ENCODE assay signal across 8 cellular contexts in the genomic region with DNA sequence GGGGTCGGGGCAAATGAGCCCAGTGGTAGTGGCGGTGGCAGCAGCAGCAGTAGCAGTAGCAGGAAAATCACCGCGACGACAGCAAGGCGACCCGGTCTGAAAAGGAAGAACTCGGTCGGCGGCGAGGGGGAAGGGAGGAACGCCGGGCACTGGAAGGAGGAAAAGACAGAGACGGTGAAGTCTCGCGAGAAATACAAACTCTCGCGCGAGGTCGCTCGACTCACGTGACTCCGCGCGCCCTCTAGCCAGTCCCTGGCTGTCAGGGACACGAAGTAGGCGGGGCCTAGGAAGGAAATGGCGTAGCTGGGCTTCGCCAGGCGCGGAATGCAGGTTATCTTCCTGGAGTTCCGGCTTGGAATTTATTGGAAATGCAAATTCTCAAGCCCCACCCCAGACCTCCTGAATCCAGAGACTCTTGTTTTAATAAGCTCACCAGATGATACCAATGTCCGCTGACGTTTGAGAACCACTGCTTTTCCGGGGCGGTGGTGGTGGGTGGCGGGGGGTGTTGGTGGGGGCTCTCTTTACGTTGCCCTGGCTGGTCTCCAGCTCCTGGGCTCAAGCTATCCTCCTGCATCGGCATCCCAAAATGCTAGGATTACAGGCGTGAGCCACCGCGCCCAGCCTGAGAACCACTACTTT. TPM values are rescaled to one million over a fixed set of nuclear protein-coding genes. Genes with fewer than 3 reads are reported as not detected.
A peak's percentile ranks its signal among the peaks of the same experiment; 100 is the strongest.
DNase-seq lines count a peak whose midpoint lies in the region; ATAC-seq and TF ChIP-seq lines count a peak whose summit lies in the region.

Gene SMNDC1, minus strand, starts transcription at position 141 of the 642 bp plus-strand sequence. CDS start 1,333 bp downstream, outside the sequence.

- TF ChIP-seq CTCF in RWPE2 (IDR thresholded peaks at IDR 0.05; ENCODE audit: poor library complexity, severe bottlenecking) (no peak), fibroblast of lung (conservative IDR thresholded peaks at IDR 0.05 in 1 of 2, IDR thresholded peaks at IDR 0.05 in 1 of 2; ENCODE audit: low read depth in 1 of 2, low read length in 2 of 2) (no peak)

- DNase-seq in EH (ENCODE audit: low read depth) (peak; percentile 99), H4 (ENCODE audit: low spot score) (peak; percentile 98), LoVo (ENCODE audit: low spot score) (peak; percentile 99), RWPE2 (ENCODE audit: low spot score) (peak; percentile 97), fibroblast of lung (ENCODE audit: low read depth in 2 of 2) (peak; percentile 97 to 98)
- DNase-seq in activated T-helper 2 cell treated with anti-CD3 and anti-CD28 coated beads, Interferon-gamma antibody, Interleukin-2, Interleukin-4, amounts not matched to agents 10 μg/mL and 5 μg/mL and 100 μg/mL, durations not matched to agents 14 hours and 24 hours and 36 hours (ENCODE audit: low spot score) = peak; percentile 97
- DNase-seq in naive thymus-derived CD4-positive, alpha-beta T cell = peak; percentile 93 to 97 (median 96)
- DNase-seq in stimulated activated naive B cell treated with anti-CD40 and anti-IgM and Interleukin-4, amounts not matched to agents 10 μg/mL and 1 μg/mL and 100 μg/mL, for 72 hours = peak; percentile 97

- H3K4me1 ChIP-seq in RWPE2 (ENCODE audit: insufficient read depth, poor library complexity, severe bottlenecking) (peaks cover 18% of the 10 kb centered on the region), fibroblast of lung (ENCODE audit: control insufficient read depth, extremely low read depth, insufficient read depth, low read length) (no peaks in the 10 kb centered on the region)
- H3K4me1 ChIP-seq in naive thymus-derived CD4-positive, alpha-beta T cell (ENCODE audit: control insufficient read depth in 2 of 2, insufficient read depth in 2 of 2, low read length in 2 of 2) = peaks cover 32 to 38% of the 10 kb centered on the region in 2 donors

- H3K27ac ChIP-seq in RWPE2 (ENCODE audit: poor library complexity, severe bottlenecking) (peak within 1 kb of the TSS; percentile 87), fibroblast of lung (ENCODE audit: insufficient read depth, low read length) (peak within 1 kb of the TSS; percentile 86)
- H3K27ac ChIP-seq in naive thymus-derived CD4-positive, alpha-beta T cell (ENCODE audit: low read depth, low read length) = peak within 1 kb of the TSS; percentile 89

- H2AFZ ChIP-seq in fibroblast of lung (ENCODE audit: low read length) = peak within 1 kb of the TSS; percentile 4

- peaks cover 39% of the 10 kb centered on the region for H3K36me3 ChIP-seq in RWPE2 (ENCODE audit: low read depth)
- peaks cover 2% of the 10 kb centered on the region for H3K36me3 ChIP-seq in fibroblast of lung (ENCODE audit: control insufficient read depth, insufficient read depth, low read length)
- H3K36me3 ChIP-seq in naive thymus-derived CD4-positive, alpha-beta T cell (ENCODE audit: control insufficient read depth in 2 of 3, insufficient read depth in 3 of 3, low read length in 3 of 3) = peaks cover 0 to 24% (median 23%) of the 10 kb centered on the region in 3 experiments

- H3K4me1 Mint-ChIP-seq in activated T-helper 2 cell treated with anti-CD3 and anti-CD28 coated beads, Interferon-gamma antibody, Interleukin-2, Interleukin-4, amounts not matched to agents 10 μg/mL and 5 μg/mL and 100 μg/mL, durations not matched to agents 14 hours and 24 hours and 36 hours (ENCODE audit: low read depth) = peaks cover 37% of the 10 kb centered on the region
- H3K4me1 Mint-ChIP-seq in naive thymus-derived CD4-positive, alpha-beta T cell = peaks cover 26 to 61% (median 55%) of the 10 kb centered on the region in 7 donors
- peaks cover 14 to 44% of the 10 kb centered on the region in 2 donors for H3K4me1 Mint-ChIP-seq in stimulated activated naive B cell treated with anti-CD40 and anti-IgM and Interleukin-4, amounts not matched to agents 10 μg/mL and 1 μg/mL and 100 μg/mL, for 72 hours

- peak within 1 kb of the TSS; percentile 91 for H3K9ac ChIP-seq in fibroblast of lung (ENCODE audit: insufficient read depth, low read length)

- peak within 1 kb of the TSS; percentile 93 for H3K4me3 Mint-ChIP-seq in activated T-helper 2 cell treated with anti-CD3 and anti-CD28 coated beads, Interferon-gamma antibody, Interleukin-2, Interleukin-4, amounts not matched to agents 10 μg/mL and 5 μg/mL and 100 μg/mL, durations not matched to agents 14 hours and 24 hours and 36 hours (ENCODE audit: low read depth)
- H3K4me3 Mint-ChIP-seq in naive thymus-derived CD4-positive, alpha-beta T cell = peak within 1 kb of the TSS; percentile 94 to 99 (median 98)
- H3K4me3 Mint-ChIP-seq in stimulated activated naive B cell treated with anti-CD40 and anti-IgM and Interleukin-4, amounts not matched to agents 10 μg/mL and 1 μg/mL and 100 μg/mL, for 72 hours = peak within 1 kb of the TSS; percentile 84

- no peaks in the 10 kb centered on the region for H3K9me3 Mint-ChIP-seq in activated T-helper 2 cell treated with anti-CD3 and anti-CD28 coated beads, Interferon-gamma antibody, Interleukin-2, Interleukin-4, amounts not matched to agents 10 μg/mL and 5 μg/mL and 100 μg/mL, durations not matched to agents 14 hours and 24 hours and 36 hours
- peaks cover 0 to 4% (median 0%) of the 10 kb centered on the region in 11 donors for H3K9me3 Mint-ChIP-seq in naive thymus-derived CD4-positive, alpha-beta T cell
- no peaks in the 10 kb centered on the region for H3K9me3 Mint-ChIP-seq in stimulated activated naive B cell treated with anti-CD40 and anti-IgM and Interleukin-4, amounts not matched to agents 10 μg/mL and 1 μg/mL and 100 μg/mL, for 72 hours

- peaks cover 35% of the 10 kb centered on the region for H3K36me3 Mint-ChIP-seq in activated T-helper 2 cell treated with anti-CD3 and anti-CD28 coated beads, Interferon-gamma antibody, Interleukin-2, Interleukin-4, amounts not matched to agents 10 μg/mL and 5 μg/mL and 100 μg/mL, durations not matched to agents 14 hours and 24 hours and 36 hours (ENCODE audit: low read depth)
- H3K36me3 Mint-ChIP-seq in naive thymus-derived CD4-positive, alpha-beta T cell = peaks cover 4 to 17% (median 10%) of the 10 kb centered on the region in 5 donors
- peaks cover 9 to 17% of the 10 kb centered on the region in 2 donors for H3K36me3 Mint-ChIP-seq in stimulated activated naive B cell treated with anti-CD40 and anti-IgM and Interleukin-4, amounts not matched to agents 10 μg/mL and 1 μg/mL and 100 μg/mL, for 72 hours

- intact Hi-C loops in activated T-helper 2 cell treated with anti-CD3 and anti-CD28 coated beads, Interferon-gamma antibody, Interleukin-2, Interleukin-4, amounts not matched to agents 10 μg/mL and 5 μg/mL and 100 μg/mL, durations not matched to agents 14 hours and 24 hours and 36 hours (cut with micrococcal nuclease) = loop anchor here (1.0 to 10.0 kb wide), 5 partner anchors 78 to 612 kb away; partner anchors contain the start of genes BBIP1, PDCD4, SHOC2 and SMC3
- intact Hi-C loops in naive thymus-derived CD4-positive, alpha-beta T cell (cut with micrococcal nuclease) = loop anchor here (1.0 to 10.0 kb wide), 13 partner anchors 10 to 614 kb away; partner anchors contain the start of genes ADD3 (in 2 of the 2), BBIP1 (in 1 of the 2), PDCD4 (in 1 of the 2) and SHOC2 (in 1 of the 2)

- ATAC-seq in RWPE2 (ENCODE audit: low read depth) = peak; percentile 85
- ATAC-seq in naive thymus-derived CD4-positive, alpha-beta T cell = peak; percentile 94
- peak; percentile 90 to 92 for ATAC-seq in stimulated activated naive B cell treated with anti-CD40 and anti-IgM and Interleukin-4, amounts not matched to agents 10 μg/mL and 1 μg/mL and 100 μg/mL, for 72 hours (replicated peaks)

- no peaks in the 10 kb centered on the region for H3K9me3 ChIP-seq in RWPE2 (ENCODE audit: severe bottlenecking)
- no peaks in the 10 kb centered on the region for H3K9me3 ChIP-seq in fibroblast of lung (ENCODE audit: control insufficient read depth, insufficient read depth, low read depth, low read length)
- no peaks in the 10 kb centered on the region for H3K9me3 ChIP-seq in naive thymus-derived CD4-positive, alpha-beta T cell (ENCODE audit: control insufficient read depth in 2 of 3, low read length in 3 of 3)

- H3K27me3 Mint-ChIP-seq in activated T-helper 2 cell treated with anti-CD3 and anti-CD28 coated beads, Interferon-gamma antibody, Interleukin-2, Interleukin-4, amounts not matched to agents 10 μg/mL and 5 μg/mL and 100 μg/mL, durations not matched to agents 14 hours and 24 hours and 36 hours (ENCODE audit: low read depth) = no peaks in the 10 kb centered on the region
- H3K27me3 Mint-ChIP-seq in naive thymus-derived CD4-positive, alpha-beta T cell = no peaks in the 10 kb centered on the region
- H3K27me3 Mint-ChIP-seq in stimulated activated naive B cell treated with anti-CD40 and anti-IgM and Interleukin-4, amounts not matched to agents 10 μg/mL and 1 μg/mL and 100 μg/mL, for 72 hours = no peaks in the 10 kb centered on the region

- CTCF ChIA-PET in naive thymus-derived CD4-positive, alpha-beta T cell (lab: Charles Lee) = interaction anchor here (0.5 to 5.1 kb wide), 7 partner anchors 9 to 265 kb away, joined by 3 to 78 read pairs (median 5); partner anchors contain the start of gene SMC3

- H4K20me1 ChIP-seq in fibroblast of lung (ENCODE audit: control insufficient read depth, extremely low read depth, insufficient read depth, low read length) = no peaks in the 10 kb centered on the region

- H3K27ac Mint-ChIP-seq in activated T-helper 2 cell treated with anti-CD3 and anti-CD28 coated beads, Interferon-gamma antibody, Interleukin-2, Interleukin-4, amounts not matched to agents 10 μg/mL and 5 μg/mL and 100 μg/mL, durations not matched to agents 14 hours and 24 hours and 36 hours = peak within 1 kb of the TSS; percentile 94
- H3K27ac Mint-ChIP-seq in naive thymus-derived CD4-positive, alpha-beta T cell = peak within 1 kb of the TSS; percentile 97 to 100 (median 100)
- H3K27ac Mint-ChIP-seq in stimulated activated naive B cell treated with anti-CD40 and anti-IgM and Interleukin-4, amounts not matched to agents 10 μg/mL and 1 μg/mL and 100 μg/mL, for 72 hours = peak within 1 kb of the TSS; percentile 97

- H3K27me3 ChIP-seq in RWPE2 (ENCODE audit: insufficient read depth, poor library complexity, severe bottlenecking) (no peaks in the 10 kb centered on the region), fibroblast of lung (ENCODE audit: control insufficient read depth, insufficient read depth, low read length) (no peaks in the 10 kb centered on the region)
- H3K27me3 ChIP-seq in naive thymus-derived CD4-positive, alpha-beta T cell (ENCODE audit: control insufficient read depth in 2 of 2, insufficient read depth in 2 of 2, low read length in 2 of 2) = no peaks in the 10 kb centered on the region

- POLR2A ChIA-PET in naive thymus-derived CD4-positive, alpha-beta T cell (lab: Charles Lee) = interaction anchor here (0.5 to 6.8 kb wide), 25 partner anchors 9 to 614 kb away, joined by 3 to 68 read pairs (median 4); partner anchors contain the start of genes BBIP1, DUSP5, MXI1 and SHOC2

- peaks cover 44% of the 10 kb centered on the region for H3K79me2 ChIP-seq in fibroblast of lung (ENCODE audit: control insufficient read depth, insufficient read depth, low read length)

- H3K4me3 ChIP-seq in RWPE2 (ENCODE audit: severe bottlenecking) = peak within 1 kb of the TSS; percentile 75
- peak within 1 kb of the TSS; percentile 88 to 94 (median 91) for H3K4me3 ChIP-seq in fibroblast of lung (replicated peaks in 1 of 4; ENCODE audit: control extremely low read depth in 1 of 4, insufficient read depth in 1 of 4, low read depth in 3 of 4, low read length in 4 of 4)
- peak within 1 kb of the TSS; percentile 91 for H3K4me3 ChIP-seq in naive thymus-derived CD4-positive, alpha-beta T cell (ENCODE audit: low read length)

- H3K4me2 ChIP-seq in fibroblast of lung (ENCODE audit: extremely low read depth, insufficient read depth, low read length) = peak within 1 kb of the TSS; percentile 87

RNA-seq across cellular contexts. Expression of gene SMNDC1, which starts in this region (rescaled TPM):
- total RNA-seq in H4 (2014; rRNA removed; shearing (Covaris generic)) = 7.8 and 8.3 TPM in 2 replicates
- 40.2 and 43.1 TPM in 2 replicates for total RNA-seq in activated T-helper 2 cell treated with anti-CD3 and anti-CD28 coated beads, Interferon-gamma antibody, Interleukin-2, Interleukin-4, amounts not matched to agents 10 μg/mL and 5 μg/mL and 100 μg/mL, durations not matched to agents 14 hours and 24 hours and 36 hours
- 7.2 and 8.9 TPM in 2 replicates for total RNA-seq in fibroblast of lung
- 17.6 and 19.4 TPM in 2 replicates for polyA plus RNA-seq in fibroblast of lung
- polyA plus RNA-seq in fibroblast of lung (2012) = 20.4 and 21.3 TPM in 2 replicates
- 0.08 and 4.2 TPM in 2 replicates for polyA minus RNA-seq in fibroblast of lung (ENCODE audit: low replicate concordance)
- 10 to 100 TPM; 34.4 to 43.1 (median 40.1) TPM for total RNA-seq in naive thymus-derived CD4-positive, alpha-beta T cell
- 10 to 100 TPM; 16.1 to 20.1 TPM for polyA plus RNA-seq in naive thymus-derived CD4-positive, alpha-beta T cell

Comparison
In these comparisons a context has a peak if more than half of its experiments do, and no peak if none do; other contexts are left out.
1. Peak in every context shown above with its lines: DNase-seq, ATAC-seq, H3K4me3 ChIP-seq and H3K27ac ChIP-seq.